Comparison of ENCODE assay signal across 28 cellular contexts in the genomic region with DNA sequence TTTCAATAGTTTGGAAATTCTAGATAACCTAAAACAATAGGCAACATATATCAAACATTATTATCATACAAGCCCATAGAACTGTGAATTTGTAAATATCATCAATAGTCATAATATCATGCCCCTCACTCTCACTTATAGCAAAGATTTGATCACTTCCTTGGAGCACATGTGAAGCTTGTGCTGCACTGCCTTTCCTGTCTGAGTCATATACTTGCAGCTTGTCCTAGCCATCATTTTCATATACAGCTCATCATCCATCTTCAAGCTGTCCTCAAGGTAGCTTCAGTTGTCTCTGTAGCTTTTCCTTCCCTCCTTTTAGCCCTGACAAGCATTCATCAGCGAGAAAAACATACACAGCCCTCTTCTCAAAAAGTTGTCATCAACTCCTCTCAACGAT.
"Had no signal": no experiment of that assay in that cellular context is flagged by ENCODE, and none has a peak within 500 bp of the region (broad histone marks: within the 10 kb centered on the region; RNA-seq: fewer than 3 reads in every experiment).

No MANE protein-coding gene starts in this region.

- H3K36me3 ChIP-seq: lower lobe of right lung, pancreas, prostate gland, suprapubic skin, thoracic aorta, tibial artery, upper lobe of right lung had no signal

- H3K4me3 ChIP-seq: lower lobe of right lung, pancreas, prostate gland, skin epidermis, suprapubic skin, thoracic aorta, tibial artery, upper lobe of right lung had no signal

- H3K27ac ChIP-seq: lower lobe of right lung, pancreas, prostate gland, skin epidermis, suprapubic skin, thoracic aorta, tibial artery, upper lobe of right lung had no signal

- H3K27ac Mint-ChIP-seq: naive thymus-derived CD8-positive, alpha-beta T cell; nephron; stimulated activated effector memory CD8-positive, alpha-beta T cell treated with anti-CD3 and anti-CD28 coated beads, Interleukin-12 subunit alpha, Interleukin-12 subunit beta, amount 100 ng/mL, for 72 hours; stimulated activated naive CD8-positive, alpha-beta T cell treated with anti-CD3 and anti-CD28 coated beads, Interleukin-15, Interleukin-2, amounts not matched to agents 100 ng/mL and 50 ng/mL, for 24 hours had no signal

- H3K36me3 Mint-ChIP-seq: stimulated activated effector memory CD8-positive, alpha-beta T cell treated with anti-CD3 and anti-CD28 coated beads, Interleukin-12 subunit alpha, Interleukin-12 subunit beta, amount 100 ng/mL, for 72 hours had no signal

- H3K4me1 ChIP-seq: lower lobe of right lung, pancreas, prostate gland, suprapubic skin, tibial artery, upper lobe of right lung had no signal

- H3K9me3 Mint-ChIP-seq: nephron had no signal

- H3K4me3 Mint-ChIP-seq: naive thymus-derived CD8-positive, alpha-beta T cell; nephron; neural crest cell; stimulated activated effector memory CD8-positive, alpha-beta T cell treated with anti-CD3 and anti-CD28 coated beads, Interleukin-12 subunit alpha, Interleukin-12 subunit beta, amount 100 ng/mL, for 72 hours; stimulated activated naive CD8-positive, alpha-beta T cell treated with anti-CD3 and anti-CD28 coated beads, Interleukin-15, Interleukin-2, amounts not matched to agents 100 ng/mL and 50 ng/mL, for 24 hours had no signal

- H3K27me3 Mint-ChIP-seq: naive thymus-derived CD8-positive, alpha-beta T cell; stimulated activated naive CD8-positive, alpha-beta T cell treated with anti-CD3 and anti-CD28 coated beads, Interleukin-15, Interleukin-2, amounts not matched to agents 100 ng/mL and 50 ng/mL, for 24 hours had no signal

- H3K4me1 Mint-ChIP-seq: naive thymus-derived CD8-positive, alpha-beta T cell; nephron; neural crest cell; stimulated activated effector memory CD8-positive, alpha-beta T cell treated with anti-CD3 and anti-CD28 coated beads, Interleukin-12 subunit alpha, Interleukin-12 subunit beta, amount 100 ng/mL, for 72 hours had no signal

- H3K9me3 ChIP-seq: lower lobe of right lung, pancreas, prostate gland, suprapubic skin, thoracic aorta, tibial artery, upper lobe of right lung had no signal

- DNase-seq: hippocampal formation; kidney glomerular epithelial cell; left cardiac atrium; left ventricle myocardium superior; lower lobe of right lung; mammary epithelial cell; mesenchymal stem cell; naive thymus-derived CD8-positive, alpha-beta T cell; nucleus accumbens; pancreas; posterior cingulate gyrus; retina; right cardiac atrium; stimulated activated CD4-positive, alpha-beta T cell treated with anti-CD3 and anti-CD28 coated beads, Interleukin-4, amount 100 ng/mL, for 24 hours; stimulated activated naive CD4-positive, alpha-beta T cell; tibial artery; trophoblast cell; upper lobe of right lung had no signal

- ATAC-seq: left cardiac atrium; left lobe of liver; left ventricle myocardium superior; lower lobe of right lung; naive thymus-derived CD8-positive, alpha-beta T cell; pancreas; right cardiac atrium; sciatic nerve; stimulated activated effector memory CD8-positive, alpha-beta T cell treated with anti-CD3 and anti-CD28 coated beads, Interleukin-12 subunit alpha, Interleukin-12 subunit beta, amount 100 ng/mL, for 72 hours; upper lobe of right lung had no signal

- H3K27me3 ChIP-seq: pancreas, suprapubic skin, tibial artery, upper lobe of right lung had no signal
